ENCODE assay signal across 1 cellular context in genomic region chr11:103537904-103538502, GRCh38.
TF ChIP-seq lines count a peak whose summit lies in the region.

No MANE protein-coding gene starts in this region.

TF ChIP-seq in GM23338, 12 proteins besides CTCF, POLR2A, EP300 and RAD21 (continued from another document):
- TF ChIP-seq, protein P1, sequence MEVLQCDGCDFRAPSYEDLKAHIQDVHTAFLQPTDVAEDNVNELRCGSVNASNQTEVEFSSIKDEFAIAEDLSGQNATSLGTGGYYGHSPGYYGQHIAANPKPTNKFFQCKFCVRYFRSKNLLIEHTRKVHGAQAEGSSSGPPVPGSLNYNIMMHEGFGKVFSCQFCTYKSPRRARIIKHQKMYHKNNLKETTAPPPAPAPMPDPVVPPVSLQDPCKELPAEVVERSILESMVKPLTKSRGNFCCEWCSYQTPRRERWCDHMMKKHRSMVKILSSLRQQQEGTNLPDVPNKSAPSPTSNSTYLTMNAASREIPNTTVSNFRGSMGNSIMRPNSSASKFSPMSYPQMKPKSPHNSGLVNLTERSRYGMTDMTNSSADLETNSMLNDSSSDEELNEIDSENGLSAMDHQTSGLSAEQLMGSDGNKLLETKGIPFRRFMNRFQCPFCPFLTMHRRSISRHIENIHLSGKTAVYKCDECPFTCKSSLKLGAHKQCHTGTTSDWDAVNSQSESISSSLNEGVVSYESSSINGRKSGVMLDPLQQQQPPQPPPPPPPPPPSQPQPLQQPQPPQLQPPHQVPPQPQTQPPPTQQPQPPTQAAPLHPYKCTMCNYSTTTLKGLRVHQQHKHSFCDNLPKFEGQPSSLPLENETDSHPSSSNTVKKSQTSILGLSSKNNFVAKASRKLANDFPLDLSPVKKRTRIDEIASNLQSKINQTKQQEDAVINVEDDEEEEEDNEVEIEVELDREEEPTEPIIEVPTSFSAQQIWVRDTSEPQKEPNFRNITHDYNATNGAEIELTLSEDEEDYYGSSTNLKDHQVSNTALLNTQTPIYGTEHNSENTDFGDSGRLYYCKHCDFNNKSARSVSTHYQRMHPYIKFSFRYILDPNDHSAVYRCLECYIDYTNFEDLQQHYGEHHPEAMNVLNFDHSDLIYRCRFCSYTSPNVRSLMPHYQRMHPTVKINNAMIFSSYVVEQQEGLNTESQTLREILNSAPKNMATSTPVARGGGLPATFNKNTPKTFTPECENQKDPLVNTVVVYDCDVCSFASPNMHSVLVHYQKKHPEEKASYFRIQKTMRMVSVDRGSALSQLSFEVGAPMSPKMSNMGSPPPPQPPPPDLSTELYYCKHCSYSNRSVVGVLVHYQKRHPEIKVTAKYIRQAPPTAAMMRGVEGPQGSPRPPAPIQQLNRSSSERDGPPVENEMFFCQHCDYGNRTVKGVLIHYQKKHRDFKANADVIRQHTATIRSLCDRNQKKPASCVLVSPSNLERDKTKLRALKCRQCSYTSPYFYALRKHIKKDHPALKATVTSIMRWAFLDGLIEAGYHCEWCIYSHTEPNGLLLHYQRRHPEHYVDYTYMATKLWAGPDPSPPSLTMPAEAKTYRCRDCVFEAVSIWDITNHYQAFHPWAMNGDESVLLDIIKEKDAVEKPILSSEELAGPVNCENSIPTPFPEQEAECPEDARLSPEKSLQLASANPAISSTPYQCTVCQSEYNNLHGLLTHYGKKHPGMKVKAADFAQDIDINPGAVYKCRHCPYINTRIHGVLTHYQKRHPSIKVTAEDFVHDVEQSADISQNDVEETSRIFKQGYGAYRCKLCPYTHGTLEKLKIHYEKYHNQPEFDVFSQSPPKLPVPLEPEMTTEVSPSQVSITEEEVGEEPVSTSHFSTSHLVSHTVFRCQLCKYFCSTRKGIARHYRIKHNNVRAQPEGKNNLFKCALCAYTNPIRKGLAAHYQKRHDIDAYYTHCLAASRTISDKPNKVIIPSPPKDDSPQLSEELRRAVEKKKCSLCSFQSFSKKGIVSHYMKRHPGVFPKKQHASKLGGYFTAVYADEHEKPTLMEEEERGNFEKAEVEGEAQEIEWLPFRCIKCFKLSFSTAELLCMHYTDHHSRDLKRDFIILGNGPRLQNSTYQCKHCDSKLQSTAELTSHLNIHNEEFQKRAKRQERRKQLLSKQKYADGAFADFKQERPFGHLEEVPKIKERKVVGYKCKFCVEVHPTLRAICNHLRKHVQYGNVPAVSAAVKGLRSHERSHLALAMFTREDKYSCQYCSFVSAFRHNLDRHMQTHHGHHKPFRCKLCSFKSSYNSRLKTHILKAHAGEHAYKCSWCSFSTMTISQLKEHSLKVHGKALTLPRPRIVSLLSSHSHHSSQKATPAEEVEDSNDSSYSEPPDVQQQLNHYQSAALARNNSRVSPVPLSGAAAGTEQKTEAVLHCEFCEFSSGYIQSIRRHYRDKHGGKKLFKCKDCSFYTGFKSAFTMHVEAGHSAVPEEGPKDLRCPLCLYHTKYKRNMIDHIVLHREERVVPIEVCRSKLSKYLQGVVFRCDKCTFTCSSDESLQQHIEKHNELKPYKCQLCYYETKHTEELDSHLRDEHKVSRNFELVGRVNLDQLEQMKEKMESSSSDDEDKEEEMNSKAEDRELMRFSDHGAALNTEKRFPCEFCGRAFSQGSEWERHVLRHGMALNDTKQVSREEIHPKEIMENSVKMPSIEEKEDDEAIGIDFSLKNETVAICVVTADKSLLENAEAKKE (CRISPR knock-in tag; IDR thresholded peaks at IDR 0.05) = no peak
- no peak for TF ChIP-seq ZNF114 (CRISPR knock-in tag; IDR thresholded peaks at IDR 0.05)
- TF ChIP-seq STAT1 (IDR thresholded peaks at IDR 0.05; ENCODE audit: unreplicated experiment) = no peak
TF ChIP-seq in GM23338: peak in this region for 0.
